ENCODE assay signal across 12 cellular contexts in the genomic region with DNA sequence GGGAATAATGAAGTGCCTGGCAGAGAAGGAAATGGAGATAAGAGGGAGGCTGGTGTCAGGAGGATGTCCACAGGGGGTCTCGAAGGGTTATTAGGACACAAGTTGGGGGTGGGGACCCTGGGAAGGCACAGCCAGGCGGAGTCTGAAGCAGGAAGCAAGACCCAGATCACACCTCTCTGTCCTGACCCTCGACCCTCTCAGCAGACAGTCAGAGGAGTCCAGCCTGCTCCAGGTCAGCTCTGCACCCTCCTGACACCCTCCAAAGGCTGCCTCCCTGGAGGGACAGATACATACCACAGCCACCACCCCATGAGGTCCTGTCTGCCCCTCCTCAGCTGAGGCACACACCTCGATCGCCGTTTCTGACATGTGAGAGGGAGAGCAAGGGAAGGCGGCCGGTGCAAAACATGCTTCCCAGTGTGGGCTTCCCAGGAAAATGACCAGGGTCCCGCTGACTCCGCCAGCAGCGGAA. TPM values are rescaled to one million over a fixed set of nuclear protein-coding genes. Genes with fewer than 3 reads are reported as not detected.
DNase-seq lines count a peak whose midpoint lies in the region; ATAC-seq and TF ChIP-seq lines count a peak whose summit lies in the region.
"Had no signal": no experiment of that assay in that cellular context is flagged by ENCODE, and none has a peak within 500 bp of the region (broad histone marks: within the 10 kb centered on the region; RNA-seq: fewer than 3 reads in every experiment).

No MANE protein-coding gene starts in this region.

- H3K27ac ChIP-seq in mesendoderm (ENCODE audit: low read depth, low read length) (peak overlapping the region; percentile 47), vagina (peak overlapping the region; percentile 15)
- H3K27ac ChIP-seq: right lobe of liver, VCaP had no signal

- H2BK5ac ChIP-seq in mesendoderm (ENCODE audit: low read length): peak overlapping the region; percentile 78

- H2BK15ac ChIP-seq in mesendoderm (replicated peaks; ENCODE audit: low read depth): no peak overlapping the region

- H3K56ac ChIP-seq in mesendoderm (ENCODE audit: low read length): peak overlapping the region; percentile 86

- H3K4me1 Mint-ChIP-seq in activated naive CD8-positive, alpha-beta T cell treated with anti-CD3 and anti-CD28 coated beads, Interleukin-2, amount 10 ng/mL, durations not matched to agents 7 days and 5 days: peaks cover 80% of the 10 kb centered on the region

- H3K9me3 ChIP-seq in vagina: no peaks in the 10 kb centered on the region
- H3K9me3 ChIP-seq: right lobe of liver had no signal

- no peak overlapping the region for H3K4ac ChIP-seq in mesendoderm (ENCODE audit: low read depth, low read length)

- H3K27ac Mint-ChIP-seq in activated naive CD8-positive, alpha-beta T cell treated with anti-CD3 and anti-CD28 coated beads, Interleukin-2, amount 10 ng/mL, durations not matched to agents 7 days and 5 days: peak overlapping the region; percentile 99

- H2AK5ac ChIP-seq in mesendoderm (ENCODE audit: low read length): no peak overlapping the region

- H3K4me3 ChIP-seq in mesendoderm (ENCODE audit: low read length) (no peak overlapping the region), vagina (no peak overlapping the region)
- H3K4me3 ChIP-seq: right lobe of liver had no signal

- peak overlapping the region; percentile 68 for H3K9ac ChIP-seq in mesendoderm (ENCODE audit: low read length)

- H3K9me3 Mint-ChIP-seq in activated naive CD8-positive, alpha-beta T cell treated with anti-CD3 and anti-CD28 coated beads, Interleukin-2, amount 10 ng/mL, durations not matched to agents 7 days and 5 days: no peaks in the 10 kb centered on the region

- peaks cover 77% of the 10 kb centered on the region for H3K79me2 ChIP-seq in mesendoderm (ENCODE audit: control insufficient read depth, insufficient read depth, low read length)

- TF ChIP-seq CTCF in vagina (IDR thresholded peaks at IDR 0.05): no peak

- POLR2A ChIA-PET in activated naive CD8-positive, alpha-beta T cell treated with anti-CD3 and anti-CD28 coated beads, Interleukin-2, amount 10 ng/mL, durations not matched to agents 7 days and 5 days (lab: Charles Lee): interaction anchor here (0.9 to 16.1 kb wide), 14 partner anchors 9 to 1660 kb away, joined by 3 to 796 read pairs (median 5); a partner anchor contains a TSS

- H3K4me1 ChIP-seq in mesendoderm (ENCODE audit: control insufficient read depth, low read depth, low read length) (peaks cover 40% of the 10 kb centered on the region), vagina (peaks cover 19% of the 10 kb centered on the region)
- H3K4me1 ChIP-seq: right lobe of liver had no signal

- peak overlapping the region; percentile 8 for H3K18ac ChIP-seq in mesendoderm (ENCODE audit: low read length)

- H3K27me3 ChIP-seq in mesendoderm (ENCODE audit: insufficient read depth, low read length, poor library complexity) (no peaks in the 10 kb centered on the region), vagina (no peaks in the 10 kb centered on the region)

- peak; percentile 32 for DNase-seq in stimulated activated CD4-positive, alpha-beta T cell treated with anti-CD3 and anti-CD28 coated beads, Interleukin-15, amount 100 ng/mL, for 24 hours
- no peak for DNase-seq in stimulated activated CD4-positive, alpha-beta T cell treated with anti-CD3 and anti-CD28 coated beads, Interleukin-4, amount 100 ng/mL, for 1 hour
- DNase-seq in activated naive CD8-positive, alpha-beta T cell treated with anti-CD3 and anti-CD28 coated beads, Interleukin-2, amount 10 ng/mL, durations not matched to agents 7 days and 5 days: peak; percentile 53
- DNase-seq in mesendoderm (peak; percentile 93), vagina (ENCODE audit: extremely low spot score in 2 of 2) (no peak), NCI-H345 (lab: John Stamatoyannopoulos, UW) (no peak)
- DNase-seq in effector CD8-positive, alpha-beta T cell (lab: John Stamatoyannopoulos, UW): no peak
- DNase-seq: right lobe of liver had no signal

- H3K79me1 ChIP-seq in mesendoderm (ENCODE audit: low read length): peaks cover 18% of the 10 kb centered on the region

- no peak overlapping the region for H4K8ac ChIP-seq in mesendoderm (ENCODE audit: low read depth, low read length)

- no peaks in the 10 kb centered on the region for H3K27me3 Mint-ChIP-seq in activated naive CD8-positive, alpha-beta T cell treated with anti-CD3 and anti-CD28 coated beads, Interleukin-2, amount 10 ng/mL, durations not matched to agents 7 days and 5 days

- H3K36me3 ChIP-seq in mesendoderm (ENCODE audit: control insufficient read depth, insufficient read depth, low read length) (no peaks in the 10 kb centered on the region), vagina (no peaks in the 10 kb centered on the region)
- H3K36me3 ChIP-seq: right lobe of liver had no signal

- H3K4me3 Mint-ChIP-seq in activated naive CD8-positive, alpha-beta T cell treated with anti-CD3 and anti-CD28 coated beads, Interleukin-2, amount 10 ng/mL, durations not matched to agents 7 days and 5 days: peak overlapping the region; percentile 98

- peak overlapping the region; percentile 78 for H3K4me2 ChIP-seq in mesendoderm (ENCODE audit: low read length)

- no peak for ATAC-seq in activated naive CD8-positive, alpha-beta T cell treated with anti-CD3 and anti-CD28 coated beads, Interleukin-2, amount 10 ng/mL, durations not matched to agents 7 days and 5 days (ENCODE audit: low read depth)
- no peak for ATAC-seq in HG03097 (IDR thresholded peaks at IDR 0.05; ENCODE audit: low FRiP score, unreplicated experiment)

- H4K5ac ChIP-seq in mesendoderm (ENCODE audit: low read length): no peak overlapping the region

- H3K23ac ChIP-seq in mesendoderm (ENCODE audit: low read length): peak overlapping the region; percentile 97

- WGBS in mesendoderm (ENCODE audit: extremely low coverage, insufficient coverage, low lambda C conversion rate): no CpG with 5 or more reads among the region's 11 CpGs

- intact Hi-C loops in vagina (cut with DNase I): no loop called here

- H3K36me3 Mint-ChIP-seq in activated naive CD8-positive, alpha-beta T cell treated with anti-CD3 and anti-CD28 coated beads, Interleukin-2, amount 10 ng/mL, durations not matched to agents 7 days and 5 days: peaks cover 44% of the 10 kb centered on the region

- no peak overlapping the region for H2BK120ac ChIP-seq in mesendoderm (ENCODE audit: low read depth, low read length)

- no peak for TF ChIP-seq POLR2A in vagina (IDR thresholded peaks at IDR 0.05)

RNA-seq across cellular contexts. Expression of a gene that starts 9.0 kb away (rescaled TPM):
- 100 to 1,000 TPM in 1 of 2 experiments, 10 to 100 TPM in 1; 99.5 to 104 TPM for total RNA-seq in activated naive CD8-positive, alpha-beta T cell treated with anti-CD3 and anti-CD28 coated beads, Interleukin-2, amount 10 ng/mL, durations not matched to agents 7 days and 5 days
- polyA plus RNA-seq in mesendoderm (2013, experiment 1 of 2): 2.8 TPM
- polyA plus RNA-seq in mesendoderm (2013, experiment 2 of 2): 2.5 TPM
- total RNA-seq in vagina: 11.5 TPM
- total RNA-seq: G401, NCI-H460 had no signal

Comparison
In these comparisons a context has a peak if more than half of its experiments do, and no peak if none do; other contexts are left out.
1. DNase-seq: peak in stimulated activated CD4-positive, alpha-beta T cell treated with anti-CD3 and anti-CD28 coated beads, Interleukin-15, amount 100 ng/mL, for 24 hours (single experiment), activated naive CD8-positive, alpha-beta T cell treated with anti-CD3 and anti-CD28 coated beads, Interleukin-2, amount 10 ng/mL, durations not matched to agents 7 days and 5 days (single experiment) and mesendoderm (single experiment); none in stimulated activated CD4-positive, alpha-beta T cell treated with anti-CD3 and anti-CD28 coated beads, Interleukin-4, amount 100 ng/mL, for 1 hour (single experiment), vagina (0 of 2), NCI-H345 (single experiment) and effector CD8-positive, alpha-beta T cell (single experiment).